Comparison of ENCODE assay signal across 31 cellular contexts in genomic region chr2:19576411-19576810, GRCh38.
DNase-seq lines count a peak whose midpoint lies in the region; ATAC-seq and TF ChIP-seq lines count a peak whose summit lies in the region.
"Had no signal": no experiment of that assay in that cellular context is flagged by ENCODE, and none has a peak within 500 bp of the region (broad histone marks: within the 10 kb centered on the region; RNA-seq: fewer than 3 reads in every experiment).

No MANE protein-coding gene starts in this region.

- BruUV-seq in mammary epithelial cell (replicated peaks; lab: Mats Ljungman, UMichigan) = no TSS peak

- intact Hi-C loops in mammary epithelial cell (cut with micrococcal nuclease) = loop anchor here (1.0 to 2.0 kb wide), 2 partner anchors 34 to 35 kb away; no protein-coding TSS in a partner anchor
- intact Hi-C loops in gastrocnemius medialis (cut with DNase I; ENCODE audit: low total_unique reads) = no loop called here

- H4K20me1 ChIP-seq in mammary epithelial cell (ENCODE audit: insufficient read depth, low read length) = no peaks in the 10 kb centered on the region

- H2AFZ ChIP-seq in mammary epithelial cell (ENCODE audit: low read depth, low read length) = peak overlapping the region; percentile 2

- H3K36me3 ChIP-seq in mammary epithelial cell (ENCODE audit: insufficient read depth, low read length) = no peaks in the 10 kb centered on the region
- no peaks in the 10 kb centered on the region for H3K36me3 ChIP-seq in gastrocnemius medialis
- H3K36me3 ChIP-seq: gastroesophageal sphincter, Peyer's patch had no signal

- 3% methylated on average over 3 of the region's 3 CpGs for WGBS in mammary epithelial cell (ENCODE audit: low coverage, missing lambda C conversion rate)

- H3K27me3 ChIP-seq in mammary epithelial cell (ENCODE audit: insufficient read depth, low read length) = no peaks in the 10 kb centered on the region
- H3K27me3 ChIP-seq in foreskin keratinocyte = no peaks in the 10 kb centered on the region
- H3K27me3 ChIP-seq in gastrocnemius medialis = no peaks in the 10 kb centered on the region
- H3K27me3 ChIP-seq: gastroesophageal sphincter, Peyer's patch had no signal

- H3K9ac ChIP-seq in mammary epithelial cell (ENCODE audit: insufficient read depth, low read length) = no peak overlapping the region

- in situ Hi-C loops in mammary epithelial cell (cut with MboI; ENCODE audit: low sequenced_read_pairs in 2 of 2) = no loop called here
- in situ Hi-C loops in gastrocnemius medialis (cut with MboI; ENCODE audit: low sequenced_read_pairs in 4 of 4) = no loop called here

- ATAC-seq in foreskin keratinocyte (no peak), gastrocnemius medialis (no peak)
- ATAC-seq: activated naive CD4-positive, alpha-beta T cell treated with anti-CD3 and anti-CD28 coated beads, Interleukin-2, amount 50 U/mL, for 72 hours; esophagus mucosa; gastroesophageal sphincter; left cardiac atrium; right cardiac atrium; stimulated activated naive CD8-positive, alpha-beta T cell treated with anti-CD3 and anti-CD28 coated beads, Interleukin-15, Interleukin-2, amounts not matched to agents 100 U/mL and 50 U/mL, for 24 hours; T-cell; WTC11 had no signal

- H3K79me2 ChIP-seq in mammary epithelial cell (ENCODE audit: insufficient read depth, low read length) = no peaks in the 10 kb centered on the region

- H3K4me1 ChIP-seq in mammary epithelial cell (ENCODE audit: insufficient read depth, low read length) = peaks cover 37% of the 10 kb centered on the region
- peaks cover 13% of the 10 kb centered on the region for H3K4me1 ChIP-seq in foreskin keratinocyte
- H3K4me1 ChIP-seq in gastrocnemius medialis = peaks cover 11 to 12% of the 10 kb centered on the region in 2 donors
- H3K4me1 ChIP-seq: Peyer's patch had no signal

- H3K4me2 ChIP-seq in mammary epithelial cell (ENCODE audit: insufficient read depth, low read depth, low read length) = peak overlapping the region; percentile 12

- dilution Hi-C loops in mammary epithelial cell (cut with HindIII; ENCODE audit: low sequenced_read_pairs) = no loop called here

- DNase-seq in NCI-H2029 (lab: John Stamatoyannopoulos, UW) (peak; percentile 8), NCI-H2029 treated with DMSO at 0.1 percent for 48 hours (lab: John Stamatoyannopoulos, UW) (no peak), mammary epithelial cell (peak; percentile 89), foreskin keratinocyte (peak; percentile 70 to 91), pulmonary artery endothelial cell (ENCODE audit: low read depth, low spot score) (peak; percentile 24), NCI-H82 (lab: John Stamatoyannopoulos, UW) (no peak), gastrocnemius medialis (no peak), NOMO-1 treated with DMSO at 0.1 percent for 48 hours (lab: John Stamatoyannopoulos, UW; ENCODE audit: unreplicated experiment) (no peak)
- DNase-seq: activated CD4-positive, alpha-beta T cell treated with anti-CD3 and anti-CD28 coated beads, Interleukin-2, amount 10 ng/mL, durations not matched to agents 24 days and 14 days; activated CD8-positive, alpha-beta memory T cell treated with anti-CD3 and anti-CD28 coated beads for 24 hours; activated T-cell treated with anti-CD3 and anti-CD28 coated beads for 4 hours; amygdala; CD4-positive, alpha-beta T cell; effector memory CD4-positive, alpha-beta T cell; hippocampal formation; left cardiac atrium; mesendoderm; NCI-H1092; NCI-H1694 treated with DMSO at 0.1 percent for 48 hours; NCI-H2171 treated with DMSO at 0.1 percent for 48 hours; NCI-H524; Peyer's patch; right cardiac atrium; stimulated activated CD4-positive, alpha-beta T cell treated with anti-CD3 and anti-CD28 coated beads, Interleukin-1b, Interleukin-23, amount 100 ng/mL, for 48 hours; stimulated activated naive CD8-positive, alpha-beta T cell treated with anti-CD3 and anti-CD28 coated beads, Interleukin-15, Interleukin-2, amounts not matched to agents 100 U/mL and 50 U/mL, for 24 hours; T-cell had no signal

- CTCF ChIA-PET in mammary epithelial cell (lab: Charles Lee; ENCODE audit: low non-redundant PET) = no interaction called here

- TF ChIP-seq CTCF in mammary epithelial cell (conservative IDR thresholded peaks at IDR 0.05 in 1 of 2, IDR thresholded peaks at IDR 0.05 in 1 of 2; ENCODE audit: extremely low read depth in 1 of 2, insufficient read depth in 1 of 2, low read depth in 1 of 2, low read length in 2 of 2) (no peak), foreskin keratinocyte (conservative IDR thresholded peaks at IDR 0.05) (no peak), gastrocnemius medialis (IDR thresholded peaks at IDR 0.05 in 4 of 5, conservative IDR thresholded peaks at IDR 0.05 in 1 of 5) (no peak)

- H3K9me3 ChIP-seq in mammary epithelial cell (replicated peaks; ENCODE audit: insufficient read depth, low read length) = no peaks in the 10 kb centered on the region
- H3K9me3 ChIP-seq in gastrocnemius medialis = no peaks in the 10 kb centered on the region
- H3K9me3 ChIP-seq: gastroesophageal sphincter, Peyer's patch had no signal

- H3K27ac ChIP-seq in mammary epithelial cell (ENCODE audit: insufficient read depth, low read depth, low read length) = peak overlapping the region; percentile 36
- H3K27ac ChIP-seq in foreskin keratinocyte = no peak overlapping the region
- H3K27ac ChIP-seq in gastrocnemius medialis = no peak overlapping the region
- H3K27ac ChIP-seq: coronary artery, gastroesophageal sphincter, Peyer's patch had no signal

- no peak overlapping the region for H3K4me3 ChIP-seq in mammary epithelial cell (replicated peaks in 1 of 3; ENCODE audit: insufficient read depth in 1 of 3, low read depth in 2 of 3, low read length in 3 of 3)
- H3K4me3 ChIP-seq in gastrocnemius medialis = no peak overlapping the region
- H3K4me3 ChIP-seq: coronary artery, gastroesophageal sphincter, Peyer's patch had no signal

- TF ChIP-seq POLR2A in gastrocnemius medialis (IDR thresholded peaks at IDR 0.05) = no peak

Comparison
In these comparisons a context has a peak if more than half of its experiments do, and no peak if none do; other contexts are left out.
1. DNase-seq: peak in NCI-H2029 (single experiment), mammary epithelial cell (single experiment), foreskin keratinocyte (2 of 2) and pulmonary artery endothelial cell (single experiment); none in NCI-H2029 treated with DMSO at 0.1 percent for 48 hours (single experiment), NCI-H82 (single experiment), gastrocnemius medialis (0 of 2) and NOMO-1 treated with DMSO at 0.1 percent for 48 hours (single experiment).